Comparison of ENCODE assay signal across 8 cellular contexts in the genomic region with DNA sequence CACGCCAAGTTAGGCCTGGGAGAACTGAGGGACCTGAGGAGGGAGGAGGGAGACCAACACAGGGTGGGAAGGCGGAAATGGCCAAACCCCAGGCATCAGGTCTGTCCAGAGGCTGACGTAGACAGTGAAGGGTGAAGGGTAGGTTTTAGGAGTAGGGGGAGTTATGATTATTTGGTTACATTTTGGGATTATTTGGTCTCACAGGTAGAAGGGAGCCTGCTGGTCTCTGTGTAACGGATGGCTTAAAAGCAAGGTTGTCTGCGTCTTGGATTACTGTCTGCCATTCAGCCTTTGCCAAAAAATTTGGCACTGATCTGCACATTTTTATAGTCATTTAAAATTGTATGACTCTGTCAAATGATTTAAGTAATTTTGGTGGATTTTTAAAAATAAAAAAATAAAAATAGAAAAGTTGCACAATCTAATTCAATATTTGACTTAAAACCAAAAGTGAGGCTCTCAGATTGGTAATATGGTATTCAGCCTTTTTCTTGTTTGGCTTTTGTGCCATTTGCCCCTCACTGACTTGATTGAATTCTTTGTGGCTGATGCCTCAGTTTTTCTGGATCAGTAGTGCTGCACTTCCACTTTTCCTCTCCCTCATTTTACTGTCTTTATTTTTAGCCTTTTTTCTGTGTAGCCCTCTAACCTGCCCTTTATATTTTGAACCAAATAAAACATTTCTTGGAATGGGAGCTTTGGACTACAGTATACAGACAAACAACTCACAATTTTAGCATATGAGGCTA. TPM values are rescaled to one million over a fixed set of nuclear protein-coding genes. Genes with fewer than 3 reads are reported as not detected.
A peak's percentile ranks its signal among the peaks of the same experiment; 100 is the strongest.
DNase-seq lines count a peak whose midpoint lies in the region; ATAC-seq and TF ChIP-seq lines count a peak whose summit lies in the region.

No MANE protein-coding gene starts in this region.

- H3K36me3 ChIP-seq in PC-9 (ENCODE audit: low read depth) (no peaks in the 10 kb centered on the region), endodermal cell (ENCODE audit: control insufficient read depth, insufficient read depth, low read length) (peaks cover 31% of the 10 kb centered on the region)

- H3K27me3 ChIP-seq in PC-9 (ENCODE audit: insufficient read depth, low read depth) (no peaks in the 10 kb centered on the region), endodermal cell (ENCODE audit: control insufficient read depth, insufficient read depth, low read length, poor library complexity, severe bottlenecking) (no peaks in the 10 kb centered on the region)

- 0 to 21% methylated on average over 1 to 5 of the region's 5 CpGs for WGBS in endodermal cell (ENCODE audit: insufficient coverage in 1 of 2, insufficient read length in 1 of 2), 2 experiments

- intact Hi-C loops in PC-9 (cut with micrococcal nuclease; ENCODE audit: unreplicated experiment) = no loop called here

- H4K20me1 ChIP-seq in PC-9 (ENCODE audit: insufficient read depth) = no peaks in the 10 kb centered on the region

- H3K9ac ChIP-seq in endodermal cell (ENCODE audit: extremely low read depth, low read length, poor library complexity, severe bottlenecking) = peak overlapping the region; percentile 72

- H3K4me1 ChIP-seq in PC-9 (replicated peaks; ENCODE audit: insufficient read depth) (peaks cover 17% of the 10 kb centered on the region), endodermal cell (ENCODE audit: control insufficient read depth, insufficient read depth, low read length) (no peaks in the 10 kb centered on the region)

- no peaks in the 10 kb centered on the region for H3K9me3 ChIP-seq in PC-9 (ENCODE audit: insufficient read depth, low read depth)
- no peaks in the 10 kb centered on the region for H3K9me3 ChIP-seq in endodermal cell (ENCODE audit: control insufficient read depth, low read length)

- POLR2A ChIA-PET in PC-9 (lab: Charles Lee; ENCODE audit: unreplicated experiment) = interaction anchor here (0.6 kb wide), 1 partner anchor 45 kb away, joined by 4 read pairs; no protein-coding TSS in a partner anchor
- POLR2A ChIA-PET in naive thymus-derived CD8-positive, alpha-beta T cell (lab: Charles Lee) = interaction anchor here (0.5 to 4.2 kb wide), 8 partner anchors 8 to 205 kb away, joined by 3 to 32 read pairs (median 5); partner anchors contain the start of genes CREB3, GBA2, RGP1 and TLN1

- H3K4me2 ChIP-seq in PC-9 = peak overlapping the region; percentile 94

- peaks cover 38% of the 10 kb centered on the region for H3K79me2 ChIP-seq in PC-9 (ENCODE audit: low read depth)

- ATAC-seq in HG02798 (IDR thresholded peaks at IDR 0.05; ENCODE audit: poor library complexity, unreplicated experiment) = peak; percentile 34
- peak; percentile 14 to 18 for ATAC-seq in naive thymus-derived CD8-positive, alpha-beta T cell

- H3F3A ChIP-seq in PC-9 (ENCODE audit: insufficient read depth, low read depth) = peaks cover 29% of the 10 kb centered on the region

- H3K9me3 Mint-ChIP-seq in endodermal cell = no peaks in the 10 kb centered on the region
- H3K9me3 Mint-ChIP-seq in naive thymus-derived CD8-positive, alpha-beta T cell = no peaks in the 10 kb centered on the region

- no peaks in the 10 kb centered on the region for H3K9me2 ChIP-seq in PC-9 (ENCODE audit: insufficient read depth)

- peaks cover 19% of the 10 kb centered on the region for H3K36me3 Mint-ChIP-seq in endodermal cell (ENCODE audit: low read depth)
- H3K36me3 Mint-ChIP-seq in naive thymus-derived CD8-positive, alpha-beta T cell = peaks cover 0 to 23% (median 4%) of the 10 kb centered on the region in 3 donors

- H2AFZ ChIP-seq in PC-9 = peak overlapping the region; percentile 85

- TF ChIP-seq CTCF in PC-9 (conservative IDR thresholded peaks at IDR 0.05) (no peak), endodermal cell (conservative IDR thresholded peaks at IDR 0.05) (no peak)

- no TSS peak for BruUV-seq in PC-9 (replicated peaks; lab: Mats Ljungman, UMichigan)

- CTCF ChIA-PET in PC-9 (lab: Charles Lee) = no interaction called here

- H3K27ac ChIP-seq in PC-9 (peak overlapping the region; percentile 91), endodermal cell (ENCODE audit: low read depth, low read length) (peak overlapping the region; percentile 75)

- DNase-seq in NCI-H510A treated with DMSO at 0.1 percent for 48 hours (lab: John Stamatoyannopoulos, UW) (peak; percentile 31), NCI-H510A (lab: John Stamatoyannopoulos, UW) (no peak), PC-9 (no peak), endodermal cell (peak; percentile 82), NCI-H187 treated with DMSO at 0.1 percent for 48 hours (lab: John Stamatoyannopoulos, UW) (no peak), DMS153 treated with DMSO at 0.1 percent for 48 hours (lab: John Stamatoyannopoulos, UW; ENCODE audit: unreplicated experiment) (no peak)
- peak in 2 of 10 donors; percentile 3 to 16 for DNase-seq in naive thymus-derived CD8-positive, alpha-beta T cell

- H3K4me3 Mint-ChIP-seq in endodermal cell = peak overlapping the region; percentile 95
- peak overlapping the region; percentile 87 to 99 (median 96) for H3K4me3 Mint-ChIP-seq in naive thymus-derived CD8-positive, alpha-beta T cell

- peak overlapping the region; percentile 97 for H3K27ac Mint-ChIP-seq in endodermal cell
- peak overlapping the region; percentile 87 to 98 (median 94) for H3K27ac Mint-ChIP-seq in naive thymus-derived CD8-positive, alpha-beta T cell

- no peaks in the 10 kb centered on the region for H3K27me3 Mint-ChIP-seq in endodermal cell (ENCODE audit: insufficient read depth)
- H3K27me3 Mint-ChIP-seq in naive thymus-derived CD8-positive, alpha-beta T cell = no peaks in the 10 kb centered on the region

- peaks cover 8% of the 10 kb centered on the region for H3K4me1 Mint-ChIP-seq in endodermal cell
- H3K4me1 Mint-ChIP-seq in naive thymus-derived CD8-positive, alpha-beta T cell = peaks cover 25 to 64% (median 46%) of the 10 kb centered on the region in 4 donors

- H3K4me3 ChIP-seq in PC-9 = peak overlapping the region; percentile 90
- H3K4me3 ChIP-seq in endodermal cell (ENCODE audit: low read length) = peak overlapping the region; percentile 85

RNA-seq across cellular contexts. Expression of gene MSMP, which starts 3.6 kb away (rescaled TPM):
- total RNA-seq in PC-9 (2021) (not detected in 2 replicates), endodermal cell (under 1 TPM in 1 of 2 donors, not detected in 1; 0.66 TPM)
- polyA plus RNA-seq in endodermal cell (2013, experiment 1 of 2) = not detected
- polyA plus RNA-seq in endodermal cell (2013, experiment 2 of 2) = not detected
- 1 to 10 TPM in 1 of 2 experiments, under 1 TPM in 1; 0.88 to 1.7 TPM for total RNA-seq in naive thymus-derived CD8-positive, alpha-beta T cell
- 1 to 10 TPM in 1 of 3 donors, not detected in 2; 1.3 TPM for polyA plus RNA-seq in naive thymus-derived CD8-positive, alpha-beta T cell

RNA-seq across cellular contexts. Expression of gene RGP1, which starts 8.6 kb away (rescaled TPM):
- 21.8 and 25.1 TPM in 2 replicates for total RNA-seq in PC-9 (2021)
- total RNA-seq in endodermal cell = 10 to 100 TPM; 24.6 to 30.1 TPM
- polyA plus RNA-seq in endodermal cell (2013, experiment 1 of 2) = 21.1 TPM
- polyA plus RNA-seq in endodermal cell (2013, experiment 2 of 2) = 20.2 TPM
- total RNA-seq in naive thymus-derived CD8-positive, alpha-beta T cell = 10 to 100 TPM; 30.7 to 31.7 TPM
- polyA plus RNA-seq in naive thymus-derived CD8-positive, alpha-beta T cell = 1 to 10 TPM; 6.8 to 9.6 (median 8.1) TPM

RNA-seq across cellular contexts. Expression of gene GBA2, which starts 8.7 kb away (rescaled TPM):
- total RNA-seq in PC-9 (2021) = 25.0 and 29.6 TPM in 2 replicates
- 100 to 1,000 TPM; 107 to 117 TPM for total RNA-seq in endodermal cell
- 73.2 TPM for polyA plus RNA-seq in endodermal cell (2013, experiment 1 of 2)
- 61.5 TPM for polyA plus RNA-seq in endodermal cell (2013, experiment 2 of 2)
- total RNA-seq in naive thymus-derived CD8-positive, alpha-beta T cell = 10 to 100 TPM; 56.7 to 65.4 TPM
- polyA plus RNA-seq in naive thymus-derived CD8-positive, alpha-beta T cell = 10 to 100 TPM; 14.8 to 28.3 (median 22.0) TPM

RNA-seq across cellular contexts. Expression of gene CREB3, which starts 25.2 kb away (rescaled TPM):
- total RNA-seq in PC-9 (2021) (22.4 and 23.6 TPM in 2 replicates), endodermal cell (10 to 100 TPM; 28.1 to 33.6 TPM)
- polyA plus RNA-seq in endodermal cell (2013, experiment 1 of 2) = 31.0 TPM
- polyA plus RNA-seq in endodermal cell (2013, experiment 2 of 2) = 28.4 TPM
- total RNA-seq in naive thymus-derived CD8-positive, alpha-beta T cell = 10 to 100 TPM; 17.1 to 19.5 TPM
- polyA plus RNA-seq in naive thymus-derived CD8-positive, alpha-beta T cell = 10 to 100 TPM; 29.8 to 40.3 (median 33.1) TPM

RNA-seq across cellular contexts. Expression of gene TLN1, which starts 25.7 kb away (rescaled TPM):
- total RNA-seq in PC-9 (2021) (101 and 114 TPM in 2 replicates), endodermal cell (100 to 1,000 TPM; 117 to 123 TPM)
- 48.3 TPM for polyA plus RNA-seq in endodermal cell (2013, experiment 1 of 2)
- 50.9 TPM for polyA plus RNA-seq in endodermal cell (2013, experiment 2 of 2)
- 100 to 1,000 TPM; 204 to 233 TPM for total RNA-seq in naive thymus-derived CD8-positive, alpha-beta T cell
- polyA plus RNA-seq in naive thymus-derived CD8-positive, alpha-beta T cell = 10 to 100 TPM; 32.9 to 88.9 (median 36.4) TPM

Comparison
In these comparisons a context has a peak if more than half of its experiments do, and no peak if none do; other contexts are left out.
1. DNase-seq: peak in NCI-H510A treated with DMSO at 0.1 percent for 48 hours (single experiment) and endodermal cell (single experiment); none in NCI-H510A (single experiment), PC-9 (0 of 2), NCI-H187 treated with DMSO at 0.1 percent for 48 hours (single experiment) and DMS153 treated with DMSO at 0.1 percent for 48 hours (single experiment).